In genomic region chr10:57897611-57898010, GRCh38 we compare ENCODE assay signal across 1 cellular context.
TF ChIP-seq lines count a peak whose summit lies in the region.

No MANE protein-coding gene starts in this region.

TF ChIP-seq in WTC11, 78 proteins besides CTCF, POLR2A, EP300 and RAD21 (continued from another document):
- TF ChIP-seq AFF4 (CRISPR knock-in tag; IDR thresholded peaks at IDR 0.05; ENCODE audit: borderline replicate concordance) (no peak), IRF2 (CRISPR knock-in tag; IDR thresholded peaks at IDR 0.05; ENCODE audit: borderline replicate concordance, low read depth) (no peak), PRRX2 (CRISPR knock-in tag; IDR thresholded peaks at IDR 0.05) (no peak), NFYB (CRISPR knock-in tag; conservative IDR thresholded peaks at IDR 0.05; ENCODE audit: low read depth) (no peak), FOXP1 (CRISPR knock-in tag; IDR thresholded peaks at IDR 0.05; ENCODE audit: borderline replicate concordance) (no peak), GTF2I (CRISPR knock-in tag; conservative IDR thresholded peaks at IDR 0.05) (no peak)
- TF ChIP-seq, protein P1, sequence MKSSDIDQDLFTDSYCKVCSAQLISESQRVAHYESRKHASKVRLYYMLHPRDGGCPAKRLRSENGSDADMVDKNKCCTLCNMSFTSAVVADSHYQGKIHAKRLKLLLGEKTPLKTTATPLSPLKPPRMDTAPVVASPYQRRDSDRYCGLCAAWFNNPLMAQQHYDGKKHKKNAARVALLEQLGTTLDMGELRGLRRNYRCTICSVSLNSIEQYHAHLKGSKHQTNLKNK (CRISPR knock-in tag; IDR thresholded peaks at IDR 0.05): no peak
